Comparison of ENCODE assay signal across 14 cellular contexts in the genomic region with DNA sequence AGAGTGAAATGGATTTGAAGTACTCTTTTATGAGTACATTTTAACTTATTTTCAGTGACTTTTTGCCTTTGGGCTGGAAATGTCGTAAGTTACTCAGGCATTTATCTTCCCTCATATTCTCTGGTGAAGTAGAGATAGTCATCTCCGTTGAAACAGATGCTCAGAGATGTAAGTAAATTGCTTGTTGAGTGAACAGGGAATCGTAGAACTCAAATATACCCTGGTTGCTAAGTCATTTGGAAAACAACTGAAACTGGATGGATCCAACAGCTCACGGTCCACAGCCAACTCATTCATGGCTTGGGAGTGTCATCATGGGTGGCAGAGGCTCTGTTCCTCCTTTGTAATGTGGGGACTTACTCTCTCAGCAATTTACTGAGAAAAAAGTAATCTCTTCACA.
DNase-seq lines count a peak whose midpoint lies in the region; ATAC-seq and TF ChIP-seq lines count a peak whose summit lies in the region.
"Had no signal": no experiment of that assay in that cellular context is flagged by ENCODE, and none has a peak within 500 bp of the region (broad histone marks: within the 10 kb centered on the region; RNA-seq: fewer than 3 reads in every experiment).

No MANE protein-coding gene starts in this region.

- no peaks in the 10 kb centered on the region for H4K20me1 ChIP-seq in mammary epithelial cell (ENCODE audit: insufficient read depth, low read length)

- H3K36me3 Mint-ChIP-seq in MCF 10A (ENCODE audit: insufficient read depth, unreplicated experiment), result no peaks in the 10 kb centered on the region
- peaks cover 7% of the 10 kb centered on the region for H3K36me3 Mint-ChIP-seq in brain
- H3K36me3 Mint-ChIP-seq: natural killer cell had no signal

- H3K27me3 Mint-ChIP-seq in MCF 10A (ENCODE audit: insufficient read depth, unreplicated experiment), result no peaks in the 10 kb centered on the region
- peaks cover 69% of the 10 kb centered on the region for H3K27me3 Mint-ChIP-seq in brain

- H3K27ac Mint-ChIP-seq in MCF 10A (ENCODE audit: low read depth, unreplicated experiment) (peak overlapping the region; percentile 56), brain (peak overlapping the region in 2 of 5 experiments; percentile 64 to 68)
- H3K27ac Mint-ChIP-seq: natural killer cell had no signal

- TF ChIP-seq CTCF in MCF 10A (IDR thresholded peaks at IDR 0.05; ENCODE audit: unreplicated experiment) (no peak), mammary epithelial cell (conservative IDR thresholded peaks at IDR 0.05 in 1 of 2, IDR thresholded peaks at IDR 0.05 in 1 of 2; ENCODE audit: extremely low read depth in 1 of 2, insufficient read depth in 1 of 2, low read depth in 1 of 2, low read length in 2 of 2) (no peak), brain (conservative IDR thresholded peaks at IDR 0.05) (no peak), right lobe of liver (IDR thresholded peaks at IDR 0.05) (no peak), upper lobe of right lung (IDR thresholded peaks at IDR 0.05) (no peak)

- H3K9me3 ChIP-seq in mammary epithelial cell (replicated peaks; ENCODE audit: insufficient read depth, low read length), result no peaks in the 10 kb centered on the region
- no peaks in the 10 kb centered on the region for H3K9me3 ChIP-seq in right lobe of liver
- no peaks in the 10 kb centered on the region for H3K9me3 ChIP-seq in upper lobe of right lung
- H3K9me3 ChIP-seq: transverse colon had no signal

- in situ Hi-C loops in mammary epithelial cell (cut with MboI; ENCODE audit: low sequenced_read_pairs in 2 of 2), result no loop called here

- POLR2A ChIA-PET in MCF 10A (lab: Yijun Ruan, JAX), result interaction anchor here (0.6 to 1.0 kb wide), 2 partner anchors 8 to 108 kb away, joined by 3 to 4 read pairs; partner anchors contain the start of genes LEPR and LEPROT

- H3K4me3 Mint-ChIP-seq in MCF 10A (ENCODE audit: unreplicated experiment), result peak overlapping the region; percentile 68
- H3K4me3 Mint-ChIP-seq in brain, result peak overlapping the region in 3 of 5 experiments; percentile 43 to 84 (median 69)
- H3K4me3 Mint-ChIP-seq: natural killer cell had no signal

- no peaks in the 10 kb centered on the region for H3K4me1 ChIP-seq in mammary epithelial cell (ENCODE audit: insufficient read depth, low read length)
- H3K4me1 ChIP-seq in right lobe of liver, result peaks cover 0 to 6% (median 0%) of the 10 kb centered on the region in 4 donors
- peaks cover 9% of the 10 kb centered on the region for H3K4me1 ChIP-seq in upper lobe of right lung

- no peaks in the 10 kb centered on the region for H3K36me3 ChIP-seq in mammary epithelial cell (ENCODE audit: insufficient read depth, low read length)
- no peaks in the 10 kb centered on the region for H3K36me3 ChIP-seq in right lobe of liver
- no peaks in the 10 kb centered on the region for H3K36me3 ChIP-seq in upper lobe of right lung
- H3K36me3 ChIP-seq: cardiac muscle cell, transverse colon had no signal

- no peak overlapping the region for H3K27ac ChIP-seq in mammary epithelial cell (ENCODE audit: insufficient read depth, low read depth, low read length)
- peak overlapping the region; percentile 62 to 91 (median 65) for H3K27ac ChIP-seq in right lobe of liver
- H3K27ac ChIP-seq in upper lobe of right lung, result peak overlapping the region; percentile 68
- H3K27ac ChIP-seq: cardiac muscle cell, transverse colon had no signal

- H3K4me1 Mint-ChIP-seq in MCF 10A (ENCODE audit: insufficient read depth, unreplicated experiment) (peaks cover 10% of the 10 kb centered on the region), brain (peaks cover 23% of the 10 kb centered on the region)

- no peak overlapping the region for H3K4me2 ChIP-seq in mammary epithelial cell (ENCODE audit: insufficient read depth, low read depth, low read length)

- dilution Hi-C loops in mammary epithelial cell (cut with HindIII; ENCODE audit: low sequenced_read_pairs), result no loop called here

- 6% methylated on average over 4 of the region's 4 CpGs for WGBS in mammary epithelial cell (ENCODE audit: low coverage, missing lambda C conversion rate)
- WGBS in right lobe of liver (ENCODE audit: insufficient coverage, low coverage, low lambda C conversion rate, missing lambda C conversion rate), result 24% methylated on average over 4 of the region's 4 CpGs

- H3K9ac ChIP-seq in mammary epithelial cell (ENCODE audit: insufficient read depth, low read length), result no peak overlapping the region

- ATAC-seq in right lobe of liver (peak; percentile 43 to 54 (median 52)), upper lobe of right lung (no peak), HG02973 (IDR thresholded peaks at IDR 0.05; ENCODE audit: unreplicated experiment) (no peak), GM19467 (IDR thresholded peaks at IDR 0.05; ENCODE audit: unreplicated experiment) (no peak)
- ATAC-seq: natural killer cell had no signal

- no peak for TF ChIP-seq POLR2A in right lobe of liver (IDR thresholded peaks at IDR 0.05)

- BruUV-seq in MCF 10A (replicated peaks; lab: Mats Ljungman, UMichigan), result no TSS peak
- BruUV-seq in mammary epithelial cell (replicated peaks; lab: Mats Ljungman, UMichigan), result no TSS peak

- H2AFZ ChIP-seq in mammary epithelial cell (ENCODE audit: low read depth, low read length), result no peak overlapping the region

- H3K27me3 ChIP-seq in mammary epithelial cell (ENCODE audit: insufficient read depth, low read length) (peaks cover 30% of the 10 kb centered on the region), right lobe of liver (no peaks in the 10 kb centered on the region), upper lobe of right lung (peaks cover 32% of the 10 kb centered on the region)

- CTCF ChIA-PET in MCF 10A (lab: Yijun Ruan, JAX) (interaction anchor here (0.6 to 0.7 kb wide), 2 partner anchors 13 to 41 kb away, joined by 3 read pairs; no protein-coding TSS in a partner anchor), mammary epithelial cell (lab: Charles Lee; ENCODE audit: low non-redundant PET) (no interaction called here)

- H3K4me3 ChIP-seq in mammary epithelial cell (replicated peaks in 1 of 3; ENCODE audit: insufficient read depth in 1 of 3, low read depth in 2 of 3, low read length in 3 of 3) (no peak overlapping the region), right lobe of liver (peak overlapping the region; percentile 0 to 64 (median 59)), upper lobe of right lung (peak overlapping the region; percentile 53)
- H3K4me3 ChIP-seq: cardiac muscle cell, transverse colon had no signal

- H3K9me3 Mint-ChIP-seq in MCF 10A (ENCODE audit: unreplicated experiment) (peaks cover 19% of the 10 kb centered on the region), brain (peaks cover 3 to 16% (median 7%) of the 10 kb centered on the region in 5 experiments)

- no peaks in the 10 kb centered on the region for H3K79me2 ChIP-seq in mammary epithelial cell (ENCODE audit: insufficient read depth, low read length)

- DNase-seq in MCF 10A (ENCODE audit: unreplicated experiment) (no peak), mammary epithelial cell (no peak), right lobe of liver (no peak), upper lobe of right lung (no peak)
- no peak for DNase-seq in stimulated activated naive CD4-positive, alpha-beta T cell (lab: John Stamatoyannopoulos, UW)
- DNase-seq: DND-41, natural killer cell, NCI-H1436, small intestine, transverse colon had no signal

- intact Hi-C loops in MCF 10A (cut with micrococcal nuclease), result no loop called here
- intact Hi-C loops in mammary epithelial cell (cut with micrococcal nuclease), result no loop called here
- intact Hi-C loops in right lobe of liver (cut with DNase I), result no loop called here
- intact Hi-C loops in upper lobe of right lung (cut with DNase I), result no loop called here

Comparison
In these comparisons a context has a peak if more than half of its experiments do, and no peak if none do; other contexts are left out.
1. H3K4me3 ChIP-seq: peak in right lobe of liver (3 of 3) and upper lobe of right lung (single experiment); none in mammary epithelial cell (0 of 3).
2. ATAC-seq: peak in right lobe of liver (4 of 4); none in upper lobe of right lung (single experiment), HG02973 (single experiment) and GM19467 (single experiment).